In genomic region chr3:169999433-169999832, GRCh38 we compare ENCODE assay signal across 10 cellular contexts.
DNase-seq lines count a peak whose midpoint lies in the region; ATAC-seq, FAIRE-seq and TF ChIP-seq lines count a peak whose summit lies in the region.
"Had no signal": no experiment of that assay in that cellular context is flagged by ENCODE, and none has a peak within 500 bp of the region (broad histone marks: within the 10 kb centered on the region; RNA-seq: fewer than 3 reads in every experiment).

No MANE protein-coding gene starts in this region.

- no peak for FAIRE-seq in HTR-8/SVneo (lab: Jason Lieb, UNC)

- no peaks in the 10 kb centered on the region for H3K36me3 ChIP-seq in neutrophil

- no peaks in the 10 kb centered on the region for H3K27me3 Mint-ChIP-seq in activated T-cell treated with anti-CD3 and anti-CD28 coated beads, Interleukin-2, amount 50 U/mL, for 24 hours

- H3K36me3 Mint-ChIP-seq in activated T-cell treated with anti-CD3 and anti-CD28 coated beads, Interleukin-2, amount 50 U/mL, for 24 hours (ENCODE audit: low read depth) = peaks cover 51% of the 10 kb centered on the region

- H3K27ac Mint-ChIP-seq in activated T-cell treated with anti-CD3 and anti-CD28 coated beads, Interleukin-2, amount 50 U/mL, for 24 hours = peak overlapping the region; percentile 92

- peak; percentile 94 for ATAC-seq in GM21576 (IDR thresholded peaks at IDR 0.05; ENCODE audit: unreplicated experiment)
- ATAC-seq in HG03342 (IDR thresholded peaks at IDR 0.05; ENCODE audit: unreplicated experiment) = peak; percentile 95

- no peak for DNase-seq in activated T-cell treated with anti-CD3 and anti-CD28 coated beads, Interleukin-2, amount 50 U/mL, for 24 hours
- no peak for DNase-seq in activated T-cell treated with anti-CD3 and anti-CD28 coated beads, Interleukin-2, amount 50 U/mL, for 1 hour
- DNase-seq in HTR-8/SVneo (ENCODE audit: insufficient read length, low spot score) = no peak
- DNase-seq in NCI-H146 treated with DMSO at 0.1 percent for 48 hours (lab: John Stamatoyannopoulos, UW; ENCODE audit: unreplicated experiment) = no peak
- no peak for DNase-seq in NCI-H146 (lab: John Stamatoyannopoulos, UW)
- DNase-seq: NCI-H1048, testis had no signal

- H3K9me3 Mint-ChIP-seq in activated T-cell treated with anti-CD3 and anti-CD28 coated beads, Interleukin-2, amount 50 U/mL, for 24 hours = no peaks in the 10 kb centered on the region

- no peak overlapping the region for H3K4me3 Mint-ChIP-seq in activated T-cell treated with anti-CD3 and anti-CD28 coated beads, Interleukin-2, amount 50 U/mL, for 24 hours

- no peak for TF ChIP-seq CTCF in neutrophil (IDR thresholded peaks at IDR 0.05)

- H3K4me1 Mint-ChIP-seq in activated T-cell treated with anti-CD3 and anti-CD28 coated beads, Interleukin-2, amount 50 U/mL, for 24 hours (ENCODE audit: low read depth) = peaks cover 44% of the 10 kb centered on the region

- H3K27ac ChIP-seq in neutrophil = peak overlapping the region; percentile 70
- H3K27ac ChIP-seq: testis had no signal

- H3K4me1 ChIP-seq in neutrophil (ENCODE audit: control insufficient read depth in 1 of 2, insufficient read depth in 1 of 2, low read depth in 1 of 2, low read length in 1 of 2) = peaks cover 69 to 77% of the 10 kb centered on the region in 2 experiments
- H3K4me1 ChIP-seq: testis had no signal

- no peaks in the 10 kb centered on the region for H3K9me3 ChIP-seq in neutrophil
- H3K9me3 ChIP-seq: testis had no signal

- no peak overlapping the region for H3K4me3 ChIP-seq in neutrophil (ENCODE audit: low read depth in 1 of 2, low read length in 1 of 2)
- H3K4me3 ChIP-seq: testis had no signal

- H3K27me3 ChIP-seq in neutrophil = no peaks in the 10 kb centered on the region
- H3K27me3 ChIP-seq: testis had no signal
